Comparison of ENCODE assay signal across 9 cellular contexts in the genomic region with DNA sequence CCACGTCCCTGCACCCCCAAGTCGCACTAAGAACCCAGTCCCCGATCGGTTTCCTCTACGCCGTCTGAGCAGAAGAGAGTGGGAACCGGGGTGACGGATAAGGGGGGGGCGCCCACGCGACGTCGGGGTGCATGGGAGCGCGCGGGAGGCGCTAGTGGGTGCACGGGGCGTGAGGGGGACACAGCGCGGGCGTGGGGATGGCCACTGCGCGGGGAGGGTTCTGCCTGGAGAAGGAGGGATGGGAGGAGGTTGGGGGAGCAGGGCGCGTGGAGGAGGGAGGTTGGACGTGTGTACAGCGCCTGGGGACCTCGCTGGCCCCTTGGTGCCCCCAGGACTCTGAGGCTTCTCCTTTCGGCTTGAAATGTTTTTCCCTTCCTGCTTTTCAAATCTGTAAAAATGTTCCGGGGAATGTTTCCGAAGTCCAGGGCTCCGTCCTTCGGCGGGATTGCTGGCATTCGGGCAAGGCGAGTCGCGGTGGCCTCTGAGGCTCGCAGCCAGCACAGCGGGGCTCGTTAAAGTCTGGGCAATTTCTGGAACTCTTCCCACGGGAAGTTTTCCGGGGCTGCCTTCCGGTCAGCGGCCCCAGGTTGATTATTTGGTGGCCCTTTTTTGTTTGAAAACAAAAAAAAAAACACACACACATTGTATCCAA. TPM values are rescaled to one million over a fixed set of nuclear protein-coding genes. Genes with fewer than 3 reads are reported as not detected.
DNase-seq lines count a peak whose midpoint lies in the region; ATAC-seq lines count a peak whose summit lies in the region.
"Had no signal": no experiment of that assay in that cellular context is flagged by ENCODE, and none has a peak within 500 bp of the region (broad histone marks: within the 10 kb centered on the region; RNA-seq: fewer than 3 reads in every experiment).

No MANE protein-coding gene starts in this region.

- peaks cover 13% of the 10 kb centered on the region for H3K36me3 ChIP-seq in HUES48 (ENCODE audit: control insufficient read depth, insufficient read depth, low read length)

- in situ Hi-C loops in KBM-7 (cut with MboI; ENCODE audit: low pct_unique_long_range_greater_than_20kb, low sequenced_read_pairs): no loop called here

- peak overlapping the region; percentile 41 for H3K9ac ChIP-seq in HUES48 (ENCODE audit: low read depth, low read length)

- ATAC-seq in T-helper 17 cell: no peak
- ATAC-seq in stimulated activated effector memory CD8-positive, alpha-beta T cell treated with anti-CD3 and anti-CD28 coated beads, Interleukin-12 subunit alpha, Interleukin-12 subunit beta, amount 100 ng/mL, for 72 hours: peak; percentile 19
- ATAC-seq in HG03571 (IDR thresholded peaks at IDR 0.05; ENCODE audit: unreplicated experiment): no peak
- ATAC-seq in GM21825 (IDR thresholded peaks at IDR 0.05; ENCODE audit: unreplicated experiment): no peak

- no peaks in the 10 kb centered on the region for H3K9me3 Mint-ChIP-seq in immature natural killer cell
- H3K9me3 Mint-ChIP-seq in stimulated activated effector memory CD8-positive, alpha-beta T cell treated with anti-CD3 and anti-CD28 coated beads, Interleukin-12 subunit alpha, Interleukin-12 subunit beta, amount 100 ng/mL, for 72 hours: no peaks in the 10 kb centered on the region

- H3K27ac ChIP-seq in HUES48 (ENCODE audit: low read depth, low read length): no peak overlapping the region
- H3K27ac ChIP-seq: PC-9 had no signal

- H3K27ac Mint-ChIP-seq in T-helper 17 cell: no peak overlapping the region
- H3K27ac Mint-ChIP-seq in immature natural killer cell: no peak overlapping the region
- H3K27ac Mint-ChIP-seq in stimulated activated effector memory CD8-positive, alpha-beta T cell treated with anti-CD3 and anti-CD28 coated beads, Interleukin-12 subunit alpha, Interleukin-12 subunit beta, amount 100 ng/mL, for 72 hours: no peak overlapping the region

- H3K27me3 ChIP-seq in HUES48 (ENCODE audit: control insufficient read depth, insufficient read depth, low read length): peaks cover 69% of the 10 kb centered on the region

- H3K4me3 ChIP-seq in HUES48 (ENCODE audit: low read depth, low read length): peak overlapping the region; percentile 63
- H3K4me3 ChIP-seq: PC-9 had no signal

- DNase-seq in T-helper 17 cell (no peak), immature natural killer cell (no peak), KBM-7 (no peak)
- DNase-seq in stimulated activated effector memory CD8-positive, alpha-beta T cell treated with anti-CD3 and anti-CD28 coated beads, Interleukin-12 subunit alpha, Interleukin-12 subunit beta, amount 100 ng/mL, for 72 hours (ENCODE audit: low spot score in 2 of 2): no peak
- DNase-seq: activated CD8-positive, alpha-beta memory T cell treated with anti-CD3 and anti-CD28 coated beads, Interleukin-2, amount 50 U/mL, for 4 hours; PC-9 had no signal

- H3K36me3 Mint-ChIP-seq in T-helper 17 cell (ENCODE audit: low read depth): no peaks in the 10 kb centered on the region
- no peaks in the 10 kb centered on the region for H3K36me3 Mint-ChIP-seq in immature natural killer cell
- no peaks in the 10 kb centered on the region for H3K36me3 Mint-ChIP-seq in stimulated activated effector memory CD8-positive, alpha-beta T cell treated with anti-CD3 and anti-CD28 coated beads, Interleukin-12 subunit alpha, Interleukin-12 subunit beta, amount 100 ng/mL, for 72 hours

- H3K27me3 Mint-ChIP-seq in T-helper 17 cell (peaks cover 44% of the 10 kb centered on the region), immature natural killer cell (ENCODE audit: low read depth in 3 of 3) (peaks cover 7 to 28% (median 17%) of the 10 kb centered on the region in 3 donors)

- H3K4me1 Mint-ChIP-seq in T-helper 17 cell: no peaks in the 10 kb centered on the region
- peaks cover 0 to 6% of the 10 kb centered on the region in 2 donors for H3K4me1 Mint-ChIP-seq in immature natural killer cell
- H3K4me1 Mint-ChIP-seq in stimulated activated effector memory CD8-positive, alpha-beta T cell treated with anti-CD3 and anti-CD28 coated beads, Interleukin-12 subunit alpha, Interleukin-12 subunit beta, amount 100 ng/mL, for 72 hours: no peaks in the 10 kb centered on the region

- H3K9me3 ChIP-seq in HUES48 (ENCODE audit: control insufficient read depth, insufficient read depth, low read length): no peaks in the 10 kb centered on the region
- no peaks in the 10 kb centered on the region for H3K9me3 ChIP-seq in T-helper 17 cell (ENCODE audit: control insufficient read depth, low read length, poor library complexity, severe bottlenecking)

- H3K4me3 Mint-ChIP-seq in T-helper 17 cell: peak overlapping the region; percentile 39
- peak overlapping the region; percentile 12 to 66 (median 50) for H3K4me3 Mint-ChIP-seq in immature natural killer cell
- H3K4me3 Mint-ChIP-seq in stimulated activated effector memory CD8-positive, alpha-beta T cell treated with anti-CD3 and anti-CD28 coated beads, Interleukin-12 subunit alpha, Interleukin-12 subunit beta, amount 100 ng/mL, for 72 hours: peak overlapping the region; percentile 7

- peaks cover 30% of the 10 kb centered on the region for H3K4me1 ChIP-seq in HUES48 (ENCODE audit: control insufficient read depth, insufficient read depth, low read length)

RNA-seq across cellular contexts. Expression of a gene that starts 13.1 kb away (rescaled TPM):
- total RNA-seq in T-helper 17 cell: 10 to 100 TPM; 84.8 to 95.2 TPM
- polyA plus RNA-seq in immature natural killer cell: 100 to 1,000 TPM in 1 of 3 donors, 10 to 100 TPM in 2; 69.4 to 107 (median 83.2) TPM
